ENCODE assay signal across 19 cellular contexts in the genomic region with DNA sequence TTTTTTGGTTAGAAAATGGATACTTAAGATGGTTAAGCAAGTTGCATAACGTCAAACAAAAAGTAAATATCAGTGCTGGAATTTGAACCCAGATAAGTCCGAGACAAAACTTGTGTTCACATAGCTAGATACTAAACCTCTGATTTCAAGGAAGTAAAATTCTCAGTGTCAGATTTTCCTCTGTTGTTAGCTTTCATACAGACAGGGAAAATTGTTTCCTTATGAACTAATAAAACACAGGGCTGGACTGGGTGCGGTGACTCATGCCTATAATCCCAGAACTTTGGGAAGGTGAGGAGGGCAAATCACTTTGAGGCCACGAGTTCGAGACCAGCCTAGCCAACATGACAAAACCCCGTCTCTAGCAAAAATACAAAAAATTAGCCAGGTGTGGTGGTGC. TPM values are rescaled to one million over a fixed set of nuclear protein-coding genes. Genes with fewer than 3 reads are reported as not detected.
A peak's percentile ranks its signal among the peaks of the same experiment; 100 is the strongest.
DNase-seq lines count a peak whose midpoint lies in the region; ATAC-seq, FAIRE-seq and TF ChIP-seq lines count a peak whose summit lies in the region.
"Had no signal": no experiment of that assay in that cellular context is flagged by ENCODE, and none has a peak within 500 bp of the region (broad histone marks: within the 10 kb centered on the region; RNA-seq: fewer than 3 reads in every experiment).

No MANE protein-coding gene starts in this region.

- DNase-seq in AG09309 (ENCODE audit: low read depth): peak; percentile 65
- DNase-seq in HCT116 (ENCODE audit: low read depth, low spot score): peak; percentile 2
- DNase-seq in left lung: no peak
- DNase-seq in NCI-H2107 (lab: John Stamatoyannopoulos, UW): no peak
- no peak for DNase-seq in lower lobe of right lung
- DNase-seq: activated CD4-positive, alpha-beta T cell treated with anti-CD3 and anti-CD28 coated beads, Interleukin-2, amount 50 U/mL, for 4 hours; activated naive CD4-positive, alpha-beta T cell treated with anti-CD3 and anti-CD28 coated beads, Interleukin-2, amount 50 U/mL, for 16 hours; activated T-cell treated with anti-CD3 and anti-CD28 coated beads, Interleukin-2, amount 50 U/mL, for 1 hour; COR-L47; erythroblast; H7; kidney; NCI-H226; NK-92 treated with Interleukin-12 subunit alpha and Interleukin-12 subunit beta, amount 100 ng/mL, for 24 hours; nucleus accumbens had no signal

- H3K4me1 ChIP-seq in HCT116 (ENCODE audit: control insufficient read depth in 1 of 2, insufficient read depth in 2 of 2, low read length in 2 of 2): peaks cover 3 to 12% of the 10 kb centered on the region in 2 experiments; a peak in 1 of 4 replicates
- H3K4me1 ChIP-seq in left lung: peaks cover 0 to 32% of the 10 kb centered on the region in 2 donors
- peaks cover 23% of the 10 kb centered on the region for H3K4me1 ChIP-seq in lower lobe of right lung

- no peak overlapping the region for H3K27ac ChIP-seq in HCT116 (ENCODE audit: low read depth, low read length)
- no peak overlapping the region for H3K27ac ChIP-seq in left lung
- H3K27ac ChIP-seq in lower lobe of right lung: no peak overlapping the region

- RAD21 ChIA-PET in HCT116 (lab: Charles Lee; ENCODE audit: low non-redundant PET in 1 of 2, low total read pairs in 2 of 2, uncharacterized antibody in 2 of 2, unreplicated experiment in 2 of 2): no interaction called here

- CTCF ChIA-PET in HCT116 (lab: Charles Lee): no interaction called here

- H3K9ac ChIP-seq in HCT116 (ENCODE audit: low read length): no peak overlapping the region

- H2AFZ ChIP-seq in HCT116 (ENCODE audit: low read depth, low read length, poor library complexity, severe bottlenecking): no peak overlapping the region

- no peaks in the 10 kb centered on the region for H3K9me3 ChIP-seq in HCT116 (ENCODE audit: control insufficient read depth in 1 of 2, insufficient read depth in 1 of 2, low read depth in 1 of 2, low read length in 2 of 2)
- no peaks in the 10 kb centered on the region for H3K9me3 ChIP-seq in left lung
- no peaks in the 10 kb centered on the region for H3K9me3 ChIP-seq in lower lobe of right lung

- H3K9me2 ChIP-seq in HCT116 (ENCODE audit: insufficient read depth): no peaks in the 10 kb centered on the region

- ATAC-seq in HCT116 (no peak), left lung (peak; percentile 16), GM21360 (IDR thresholded peaks at IDR 0.05; ENCODE audit: unreplicated experiment) (no peak), lower lobe of right lung (no peak), GM21515 (IDR thresholded peaks at IDR 0.05; ENCODE audit: unreplicated experiment) (no peak)
- ATAC-seq: sciatic nerve had no signal

- no peak for TF ChIP-seq POLR2A in HCT116 (IDR thresholded peaks at IDR 0.05; ENCODE audit: borderline replicate concordance, extremely low read depth, insufficient read depth, insufficient read length)

- no peaks in the 10 kb centered on the region for H3K27me3 ChIP-seq in HCT116 (ENCODE audit: insufficient read depth, low read length)
- no peaks in the 10 kb centered on the region for H3K27me3 ChIP-seq in left lung
- H3K27me3 ChIP-seq in lower lobe of right lung (ENCODE audit: low read depth): no peaks in the 10 kb centered on the region

- no peaks in the 10 kb centered on the region for H3K79me2 ChIP-seq in HCT116 (ENCODE audit: insufficient read depth, low read length)

- POLR2A ChIA-PET in HCT116 (lab: Charles Lee): no interaction called here

- no peaks in the 10 kb centered on the region for H4K20me1 ChIP-seq in HCT116 (ENCODE audit: insufficient read depth)

- H3K36me3 ChIP-seq in HCT116 (ENCODE audit: control insufficient read depth in 1 of 2, insufficient read depth in 2 of 2, low read length in 2 of 2) (no peaks in the 10 kb centered on the region), left lung (no peaks in the 10 kb centered on the region), lower lobe of right lung (no peaks in the 10 kb centered on the region)

- H3K4me3 ChIP-seq in AG09309 (ENCODE audit: control insufficient read depth, low read depth, low read length) (no peak overlapping the region), HCT116 (replicated peaks in 1 of 2; ENCODE audit: low read depth in 1 of 2, low read length in 2 of 2) (no peak overlapping the region), left lung (no peak overlapping the region), lower lobe of right lung (no peak overlapping the region)

- FAIRE-seq in colon (lab: Jason Lieb, UNC): peak; percentile 76
- FAIRE-seq: kidney had no signal

- no peak for TF ChIP-seq RAD21 in HCT116 (IDR thresholded peaks at IDR 0.05; ENCODE audit: low read depth)

- intact Hi-C loops in HCT116 (cut with micrococcal nuclease) (no loop called here), left lung (cut with DNase I) (loop anchor here in 1 of 2 donors (10.0 kb wide), 1 partner anchor 609 kb away; the partner anchor contains the start of gene SIPA1L2), lower lobe of right lung (cut with DNase I) (no loop called here)

- no peak for TF ChIP-seq CTCF in AG09309 (IDR thresholded peaks at IDR 0.05; ENCODE audit: control insufficient read depth, insufficient read depth, low read depth, low read length, missing control alignments)
- no peak for TF ChIP-seq CTCF in HCT116 (IDR thresholded peaks at IDR 0.05 in 2 of 3, conservative IDR thresholded peaks at IDR 0.05 in 1 of 3; ENCODE audit: borderline replicate concordance in 1 of 3, insufficient read depth in 1 of 3, low read depth in 2 of 3, low read length in 2 of 3)
- TF ChIP-seq CTCF in left lung (IDR thresholded peaks at IDR 0.05): no peak
- TF ChIP-seq CTCF in lower lobe of right lung (IDR thresholded peaks at IDR 0.05): no peak

- H3K4me2 ChIP-seq in HCT116 (ENCODE audit: low read length): no peak overlapping the region

- BruUV-seq in HCT116 (replicated peaks; lab: Mats Ljungman, UMichigan): no TSS peak

TF ChIP-seq in HCT116, 20 proteins besides CTCF, POLR2A, EP300 and RAD21:
- TF ChIP-seq CBX3 (IDR thresholded peaks at IDR 0.05; ENCODE audit: low read depth) (peak; percentile 58; the same call in 1 of the 2 replicates), FOSL1 (IDR thresholded peaks at IDR 0.05; ENCODE audit: low read depth) (peak; percentile 35; the same call in 1 of the 2 replicates), EZH2 (IDR thresholded peaks at IDR 0.05) (no peak), SP1 (IDR thresholded peaks at IDR 0.05; ENCODE audit: low read depth) (0 out of 2 replicates have a peak, but pooled peaks have one; percentile 8), EZH2phosphoT487 (IDR thresholded peaks at IDR 0.05; ENCODE audit: borderline replicate concordance) (no peak), CEBPB (IDR thresholded peaks at IDR 0.05; ENCODE audit: low read depth) (no peak), MAX (IDR thresholded peaks at IDR 0.05) (no peak), JUND (IDR thresholded peaks at IDR 0.05) (peak; percentile 48)
TF ChIP-seq in HCT116: peak in this region for 4.

RNA-seq across cellular contexts. Expression of gene PCNX2, which starts 51.3 kb away (rescaled TPM):
- total RNA-seq in HCT116 (2021; ENCODE audit: unreplicated experiment): 15.3 TPM
- polyA plus RNA-seq in HCT116 (2012): 8.4 and 16.0 TPM in 2 replicates
- 1 to 10 TPM; 9.2 to 9.9 TPM for total RNA-seq in left lung
- 11.3 TPM for total RNA-seq in lower lobe of right lung

Comparison
In these comparisons a context has a peak if more than half of its experiments do, and no peak if none do; other contexts are left out.
1. DNase-seq: peak in AG09309 (single experiment) and HCT116 (single experiment); none in left lung (0 of 2), NCI-H2107 (single experiment) and lower lobe of right lung (single experiment).